In the genomic region with DNA sequence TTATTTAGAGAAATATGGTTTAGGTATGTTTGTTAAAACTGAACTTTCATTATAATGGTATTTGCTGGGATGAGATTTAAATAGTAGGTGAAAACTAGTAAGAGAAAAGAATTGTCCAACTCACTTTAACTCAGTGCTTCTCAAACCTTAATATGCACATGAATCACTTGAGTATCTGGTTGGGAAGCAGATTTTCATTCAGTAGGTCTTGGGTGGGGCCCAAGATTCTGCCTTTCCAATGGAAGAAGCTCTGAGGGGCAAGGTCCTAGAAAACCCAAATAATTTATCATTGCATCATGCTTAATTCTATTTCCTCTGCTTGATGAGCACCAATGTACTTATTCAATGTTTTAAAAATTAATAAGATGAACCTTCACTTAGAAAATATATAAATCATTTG, we compare ENCODE assay signal across 23 cellular contexts.
"Had no signal": no experiment of that assay in that cellular context is flagged by ENCODE, and none has a peak within 500 bp of the region (broad histone marks: within the 10 kb centered on the region; RNA-seq: fewer than 3 reads in every experiment).

No MANE protein-coding gene starts in this region.

- H3K9me3 ChIP-seq: SJSA1 had no signal

- ATAC-seq: K562 had no signal

- H3K27me3 ChIP-seq: SJSA1 had no signal

- H3K36me3 ChIP-seq: SJSA1 had no signal

- H3K4me3 ChIP-seq: K562, SJSA1, SK-N-MC had no signal

- H3K27ac ChIP-seq: HL-60, SJSA1, SK-N-MC had no signal

- H3K4me1 Mint-ChIP-seq: IgD-negative memory B cell had no signal

- H3K4me3 Mint-ChIP-seq: IgD-negative memory B cell had no signal

- FAIRE-seq: HTR-8/SVneo, K562, RCC 7860 had no signal

- H3K27ac Mint-ChIP-seq: IgD-negative memory B cell had no signal

- DNase-seq: MV-4-11, NCI-H1048, NCI-H1105, NCI-H1417, NCI-H1436 treated with DMSO at 0.1 percent for 48 hours, NCI-H1694, NCI-H187 treated with DMSO at 0.1 percent for 48 hours, NCI-H2081, NCI-H2107, NCI-H2227 treated with DMSO at 0.1 percent for 48 hours, NCI-H524, NCI-H69, NCI-H774, Right ventricle myocardium superior, RPMI8226, SIG-M5 had no signal

- H3K4me1 ChIP-seq: SJSA1 had no signal

- H3K27me3 Mint-ChIP-seq: IgD-negative memory B cell had no signal
